Comparison of ENCODE assay signal across 1 cellular context in the genomic region with DNA sequence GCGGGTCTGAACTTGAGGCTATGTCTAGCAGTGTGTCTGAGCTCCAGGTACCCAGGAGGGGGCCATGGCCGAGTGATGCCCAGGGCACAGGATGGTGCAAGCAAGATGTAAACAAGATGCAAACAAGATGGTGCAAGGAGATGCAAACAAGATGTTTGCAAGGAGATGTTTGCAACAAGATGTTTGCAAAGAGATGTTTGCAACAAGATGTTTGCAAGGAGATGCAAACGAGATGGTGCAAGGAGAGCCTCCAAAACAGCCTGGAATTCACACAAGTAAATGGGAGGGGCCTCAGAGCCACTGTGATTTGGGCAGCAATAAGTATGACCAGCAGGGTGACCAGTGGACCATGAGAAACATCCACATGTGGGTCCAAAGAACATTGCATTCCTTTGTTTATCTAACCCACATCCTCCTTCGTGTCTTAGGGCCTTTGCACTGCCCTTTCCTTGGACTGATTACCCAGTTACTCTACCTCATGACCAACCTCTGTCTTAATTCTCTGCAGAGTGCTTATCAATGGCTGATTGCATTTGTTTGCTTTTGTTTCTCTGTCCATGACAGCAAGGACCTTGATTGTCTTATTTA.
A peak's percentile ranks its signal among the peaks of the same experiment; 100 is the strongest.
TF ChIP-seq lines count a peak whose summit lies in the region.

No MANE protein-coding gene starts in this region.

TF ChIP-seq in HepG2, 621 proteins besides CTCF, POLR2A, EP300 and RAD21 (continued from another document and continues in another):
- TF ChIP-seq PRDM10 (CRISPR knock-in tag; IDR thresholded peaks at IDR 0.05; ENCODE audit: low read depth) (peak; percentile 50; the same call in 1 of the 2 replicates), CEBPZ (IDR thresholded peaks at IDR 0.05; ENCODE audit: low read length) (no peak), ISL2 (CRISPR knock-in tag; IDR thresholded peaks at IDR 0.05) (no peak), HOXA9 (CRISPR knock-in tag; IDR thresholded peaks at IDR 0.05; ENCODE audit: borderline replicate concordance) (no peak), ZNF460 (CRISPR knock-in tag; IDR thresholded peaks at IDR 0.05; ENCODE audit: borderline replicate concordance) (no peak), ZNF230 (CRISPR knock-in tag; IDR thresholded peaks at IDR 0.05) (no peak), ARNTL (CRISPR knock-in tag; IDR thresholded peaks at IDR 0.05) (peak; percentile 68; the same call in 1 of the 2 replicates), ETS1 (CRISPR knock-in tag; IDR thresholded peaks at IDR 0.05) (no peak), ZNF572 (CRISPR knock-in tag; IDR thresholded peaks at IDR 0.05) (no peak), ZNF274 (CRISPR knock-in tag; IDR thresholded peaks at IDR 0.05) (no peak), XRCC5 (optimal IDR thresholded peaks at IDR 0.05; ENCODE audit: low read length) (no peak), AHR (CRISPR knock-in tag; IDR thresholded peaks at IDR 0.05) (no peak), ZSCAN22 (CRISPR knock-in tag; IDR thresholded peaks at IDR 0.05) (no peak), ZNF224 (CRISPR knock-in tag; IDR thresholded peaks at IDR 0.05) (no peak), ZFY (CRISPR knock-in tag; IDR thresholded peaks at IDR 0.05) (no peak), ZKSCAN1 (IDR thresholded peaks at IDR 0.05; ENCODE audit: low read length) (no peak), ZNF605 (CRISPR knock-in tag; IDR thresholded peaks at IDR 0.05) (no peak), IRX3 (CRISPR knock-in tag; IDR thresholded peaks at IDR 0.05; ENCODE audit: borderline replicate concordance, low read depth) (no peak), NFYB (CRISPR knock-in tag; IDR thresholded peaks at IDR 0.05) (no peak), ZFP36 (IDR thresholded peaks at IDR 0.05; ENCODE audit: borderline replicate concordance, low read depth, low read length, partially characterized antibody) (no peak), SIX1 (CRISPR knock-in tag; IDR thresholded peaks at IDR 0.05; ENCODE audit: borderline replicate concordance) (no peak), MLXIP (CRISPR knock-in tag; IDR thresholded peaks at IDR 0.05; ENCODE audit: borderline replicate concordance) (no peak), FOXA3 (CRISPR knock-in tag; IDR thresholded peaks at IDR 0.05) (peak; percentile 82), HNRNPLL (IDR thresholded peaks at IDR 0.05; ENCODE audit: low read depth, low read length, poor library complexity, severe bottlenecking) (no peak), SOX13 (IDR thresholded peaks at IDR 0.05) (no peak), SOX13 (CRISPR knock-in tag; conservative IDR thresholded peaks at IDR 0.05 in 1 of 2, IDR thresholded peaks at IDR 0.05 in 1 of 2) (peak in 1 of 2 experiments; percentile 72; a peak in 2 of 4 replicates), ZSCAN12 (CRISPR knock-in tag; IDR thresholded peaks at IDR 0.05) (no peak), ZNF251 (CRISPR knock-in tag; IDR thresholded peaks at IDR 0.05) (no peak), ZNF644 (CRISPR knock-in tag; IDR thresholded peaks at IDR 0.05; ENCODE audit: low read depth) (0 out of 2 replicates have a peak, but pooled peaks have one; percentile 30), CEBPG (CRISPR knock-in tag; IDR thresholded peaks at IDR 0.05) (peak; percentile 15; the same call in 1 of the 2 replicates), ZNF276 (CRISPR knock-in tag; IDR thresholded peaks at IDR 0.05; ENCODE audit: low read depth) (no peak), ZNF674 (CRISPR knock-in tag; IDR thresholded peaks at IDR 0.05; ENCODE audit: low read depth) (no peak), TEAD3 (CRISPR knock-in tag; optimal IDR thresholded peaks at IDR 0.05; ENCODE audit: borderline replicate concordance) (peak; percentile 79), LCORL (IDR thresholded peaks at IDR 0.05) (no peak), LCORL (CRISPR knock-in tag; IDR thresholded peaks at IDR 0.05) (no peak), RARA (CRISPR knock-in tag; IDR thresholded peaks at IDR 0.05) (peak; percentile 28; the same call in 1 of the 2 replicates), HOXA3 (CRISPR knock-in tag; IDR thresholded peaks at IDR 0.05) (0 out of 2 replicates have a peak, but pooled peaks have one; percentile 40)
- TF ChIP-seq, protein P1, sequence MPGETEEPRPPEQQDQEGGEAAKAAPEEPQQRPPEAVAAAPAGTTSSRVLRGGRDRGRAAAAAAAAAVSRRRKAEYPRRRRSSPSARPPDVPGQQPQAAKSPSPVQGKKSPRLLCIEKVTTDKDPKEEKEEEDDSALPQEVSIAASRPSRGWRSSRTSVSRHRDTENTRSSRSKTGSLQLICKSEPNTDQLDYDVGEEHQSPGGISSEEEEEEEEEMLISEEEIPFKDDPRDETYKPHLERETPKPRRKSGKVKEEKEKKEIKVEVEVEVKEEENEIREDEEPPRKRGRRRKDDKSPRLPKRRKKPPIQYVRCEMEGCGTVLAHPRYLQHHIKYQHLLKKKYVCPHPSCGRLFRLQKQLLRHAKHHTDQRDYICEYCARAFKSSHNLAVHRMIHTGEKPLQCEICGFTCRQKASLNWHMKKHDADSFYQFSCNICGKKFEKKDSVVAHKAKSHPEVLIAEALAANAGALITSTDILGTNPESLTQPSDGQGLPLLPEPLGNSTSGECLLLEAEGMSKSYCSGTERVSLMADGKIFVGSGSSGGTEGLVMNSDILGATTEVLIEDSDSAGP (CRISPR knock-in tag; IDR thresholded peaks at IDR 0.05; ENCODE audit: borderline replicate concordance), result no peak
- TF ChIP-seq, protein P2, sequence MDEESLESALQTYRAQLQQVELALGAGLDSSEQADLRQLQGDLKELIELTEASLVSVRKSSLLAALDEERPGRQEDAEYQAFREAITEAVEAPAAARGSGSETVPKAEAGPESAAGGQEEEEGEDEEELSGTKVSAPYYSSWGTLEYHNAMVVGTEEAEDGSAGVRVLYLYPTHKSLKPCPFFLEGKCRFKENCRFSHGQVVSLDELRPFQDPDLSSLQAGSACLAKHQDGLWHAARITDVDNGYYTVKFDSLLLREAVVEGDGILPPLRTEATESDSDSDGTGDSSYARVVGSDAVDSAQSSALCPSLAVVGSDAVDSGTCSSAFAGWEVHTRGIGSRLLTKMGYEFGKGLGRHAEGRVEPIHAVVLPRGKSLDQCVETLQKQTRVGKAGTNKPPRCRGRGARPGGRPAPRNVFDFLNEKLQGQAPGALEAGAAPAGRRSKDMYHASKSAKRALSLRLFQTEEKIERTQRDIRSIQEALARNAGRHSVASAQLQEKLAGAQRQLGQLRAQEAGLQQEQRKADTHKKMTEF (CRISPR knock-in tag; IDR thresholded peaks at IDR 0.05), result peak; percentile 49; the same call in 1 of the 2 replicates
- TF ChIP-seq, protein P3, sequence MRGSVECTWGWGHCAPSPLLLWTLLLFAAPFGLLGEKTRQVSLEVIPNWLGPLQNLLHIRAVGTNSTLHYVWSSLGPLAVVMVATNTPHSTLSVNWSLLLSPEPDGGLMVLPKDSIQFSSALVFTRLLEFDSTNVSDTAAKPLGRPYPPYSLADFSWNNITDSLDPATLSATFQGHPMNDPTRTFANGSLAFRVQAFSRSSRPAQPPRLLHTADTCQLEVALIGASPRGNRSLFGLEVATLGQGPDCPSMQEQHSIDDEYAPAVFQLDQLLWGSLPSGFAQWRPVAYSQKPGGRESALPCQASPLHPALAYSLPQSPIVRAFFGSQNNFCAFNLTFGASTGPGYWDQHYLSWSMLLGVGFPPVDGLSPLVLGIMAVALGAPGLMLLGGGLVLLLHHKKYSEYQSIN (CRISPR knock-in tag; IDR thresholded peaks at IDR 0.05; ENCODE audit: borderline replicate concordance), result no peak
- TF ChIP-seq, protein P4, sequence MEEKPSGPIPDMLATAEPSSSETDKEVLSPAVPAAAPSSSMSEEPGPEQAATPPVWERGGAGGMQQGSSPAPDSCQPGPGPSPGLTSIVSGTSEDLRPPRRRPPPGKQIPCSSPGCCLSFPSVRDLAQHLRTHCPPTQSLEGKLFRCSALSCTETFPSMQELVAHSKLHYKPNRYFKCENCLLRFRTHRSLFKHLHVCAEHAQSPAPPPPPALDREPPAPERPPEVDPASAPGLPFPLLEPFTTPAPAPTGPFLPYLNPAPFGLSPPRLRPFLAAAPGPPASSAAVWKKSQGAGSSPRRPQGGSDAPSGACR (CRISPR knock-in tag; IDR thresholded peaks at IDR 0.05), result no peak
